22 cellular contexts compared by ENCODE assay signal in the genomic region with DNA sequence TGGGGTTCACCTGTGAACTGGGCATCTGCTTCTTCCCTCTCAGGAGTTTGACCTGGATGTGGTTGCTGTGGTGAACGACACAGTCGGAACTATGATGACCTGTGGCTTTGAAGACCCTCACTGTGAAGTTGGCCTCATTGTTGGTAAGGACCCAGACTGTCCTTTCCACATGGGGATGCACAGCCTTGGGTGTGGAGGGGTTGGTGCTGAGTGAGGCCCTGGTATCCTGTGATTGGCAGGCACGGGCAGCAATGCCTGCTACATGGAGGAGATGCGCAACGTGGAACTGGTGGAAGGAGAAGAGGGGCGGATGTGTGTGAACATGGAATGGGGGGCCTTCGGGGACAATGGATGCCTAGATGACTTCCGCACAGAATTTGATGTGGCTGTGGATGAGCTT. TPM values are rescaled to one million over a fixed set of nuclear protein-coding genes. Genes with fewer than 3 reads are reported as not detected.
A peak's percentile ranks its signal among the peaks of the same experiment; 100 is the strongest.
DNase-seq lines count a peak whose midpoint lies in the region; ATAC-seq, FAIRE-seq and TF ChIP-seq lines count a peak whose summit lies in the region.
"Had no signal": no experiment of that assay in that cellular context is flagged by ENCODE, and none has a peak within 500 bp of the region (broad histone marks: within the 10 kb centered on the region; RNA-seq: fewer than 3 reads in every experiment).

No MANE protein-coding gene starts in this region.

- no peak for FAIRE-seq in HepG2 (lab: Jason Lieb, UNC)
- FAIRE-seq: A549 had no signal

- H3K4me1 ChIP-seq in HepG2 (ENCODE audit: insufficient read depth, low read length) = no peaks in the 10 kb centered on the region
- no peaks in the 10 kb centered on the region for H3K4me1 ChIP-seq in right lobe of liver
- peaks cover 28% of the 10 kb centered on the region for H3K4me1 ChIP-seq in adipocyte (ENCODE audit: control insufficient read depth, insufficient read depth, low read length)
- peaks cover 26% of the 10 kb centered on the region for H3K4me1 ChIP-seq in osteoblast (ENCODE audit: insufficient read depth, low read length)
- no peaks in the 10 kb centered on the region for H3K4me1 ChIP-seq in gastroesophageal sphincter

- POLR2A ChIA-PET in HepG2 (lab: Yijun Ruan, JAX) = no interaction called here

- H3K36me3 ChIP-seq in HepG2 (replicated peaks in 1 of 2; ENCODE audit: control insufficient read depth in 1 of 2, insufficient read depth in 2 of 2, low read length in 2 of 2) = peaks cover 72 to 97% of the 10 kb centered on the region in 2 experiments
- H3K36me3 ChIP-seq in right lobe of liver = peaks cover 0 to 2% (median 0%) of the 10 kb centered on the region in 4 donors
- H3K36me3 ChIP-seq in adipocyte (ENCODE audit: control insufficient read depth, insufficient read depth, low read length, severe bottlenecking) = peaks cover 96% of the 10 kb centered on the region
- peaks cover 74% of the 10 kb centered on the region for H3K36me3 ChIP-seq in osteoblast (ENCODE audit: insufficient read depth, low read length)
- peaks cover 0 to 93% of the 10 kb centered on the region in 2 donors for H3K36me3 ChIP-seq in gastroesophageal sphincter

- H3K9me3 ChIP-seq in HepG2 (ENCODE audit: low read length) = no peaks in the 10 kb centered on the region
- H3K9me3 ChIP-seq in right lobe of liver = no peaks in the 10 kb centered on the region
- H3K9me3 ChIP-seq in adipocyte (ENCODE audit: control insufficient read depth, low read length) = no peaks in the 10 kb centered on the region
- H3K9me3 ChIP-seq in osteoblast (ENCODE audit: low read depth, low read length) = no peaks in the 10 kb centered on the region
- no peaks in the 10 kb centered on the region for H3K9me3 ChIP-seq in gastroesophageal sphincter
- H3K9me3 ChIP-seq: A549, BLaER1 had no signal

- intact Hi-C loops in HepG2 (cut with micrococcal nuclease; ENCODE audit: unreplicated experiment) (no loop called here), right lobe of liver (cut with DNase I) (no loop called here)

- WGBS in HepG2 (ENCODE audit: low lambda C conversion rate) = 96% methylated on average over 8 of the region's 8 CpGs
- 60% methylated on average over 7 of the region's 8 CpGs for WGBS in right lobe of liver (ENCODE audit: insufficient coverage, low coverage, low lambda C conversion rate, missing lambda C conversion rate)
- 83% methylated on average over 6 of the region's 8 CpGs; no CpG with 5 or more reads in 1 of the 2 donors for WGBS in gastroesophageal sphincter (ENCODE audit: low coverage in 1 of 2), 2 donors

- CTCF ChIA-PET in HepG2 (lab: Yijun Ruan, JAX; ENCODE audit: low intra/inter-chr PET ratio, low total read pairs) = no interaction called here

- H4K20me1 ChIP-seq in HepG2 (ENCODE audit: insufficient read depth, low read length) (no peaks in the 10 kb centered on the region), osteoblast (ENCODE audit: insufficient read depth, low read length) (no peaks in the 10 kb centered on the region)

- no peak for TF ChIP-seq EP300 in HepG2 (IDR thresholded peaks at IDR 0.05; ENCODE audit: low read depth in 2 of 2, low read length in 2 of 2)
- no peak for TF ChIP-seq EP300 in HepG2 (CRISPR knock-in tag; IDR thresholded peaks at IDR 0.05; ENCODE audit: borderline replicate concordance)
- no peak for TF ChIP-seq EP300 in gastroesophageal sphincter (IDR thresholded peaks at IDR 0.05)

- TF ChIP-seq CTCF in HepG2 (CRISPR knock-in tag; IDR thresholded peaks at IDR 0.05) (no peak), right lobe of liver (IDR thresholded peaks at IDR 0.05) (no peak), osteoblast (IDR thresholded peaks at IDR 0.05; ENCODE audit: extremely low read depth, low read depth, low read length) (no peak), gastroesophageal sphincter (IDR thresholded peaks at IDR 0.05) (no peak)

- H3K27me3 ChIP-seq in HepG2 (ENCODE audit: control insufficient read depth in 1 of 2, insufficient read depth in 2 of 2, low read length in 2 of 2) = no peaks in the 10 kb centered on the region
- no peaks in the 10 kb centered on the region for H3K27me3 ChIP-seq in right lobe of liver
- H3K27me3 ChIP-seq in adipocyte (replicated peaks; ENCODE audit: control insufficient read depth, insufficient read depth, low read length) = no peaks in the 10 kb centered on the region
- H3K27me3 ChIP-seq in osteoblast (ENCODE audit: insufficient read depth, low read length) = no peaks in the 10 kb centered on the region
- no peaks in the 10 kb centered on the region for H3K27me3 ChIP-seq in gastroesophageal sphincter
- H3K27me3 ChIP-seq: BLaER1 had no signal

- no TSS peak for BruUV-seq in HepG2 (replicated peaks; lab: Mats Ljungman, UMichigan)

- H3K27ac ChIP-seq in HepG2 (ENCODE audit: extremely low read length, insufficient read depth, low read length) (no peak overlapping the region), right lobe of liver (no peak overlapping the region), osteoblast (ENCODE audit: low read depth, low read length) (peak overlapping the region; percentile 96), gastroesophageal sphincter (no peak overlapping the region), substantia nigra (ENCODE audit: low read depth, low read length, poor library complexity, severe bottlenecking) (no peak overlapping the region)
- H3K27ac ChIP-seq: A549, BLaER1, HL-60 had no signal

- in situ Hi-C loops in HepG2 (cut with HindIII; ENCODE audit: extremely low pct_ligation_motif_present, low pct_unique_long_range_greater_than_20kb) = no loop called here

- H3K9ac ChIP-seq in HepG2 (ENCODE audit: insufficient read depth, low read depth, low read length) = no peak overlapping the region
- peak overlapping the region; percentile 51 for H3K9ac ChIP-seq in adipocyte (ENCODE audit: low read length)
- H3K9ac ChIP-seq: BLaER1 had no signal

- H3K4me3 ChIP-seq in HepG2 (replicated peaks in 1 of 3; ENCODE audit: insufficient read depth in 1 of 3, low read depth in 2 of 3, low read length in 3 of 3) (no peak overlapping the region), right lobe of liver (no peak overlapping the region), adipocyte (ENCODE audit: low read length) (no peak overlapping the region), osteoblast (ENCODE audit: insufficient read depth, low read length) (no peak overlapping the region), gastroesophageal sphincter (no peak overlapping the region)
- H3K4me3 ChIP-seq: A549, BLaER1 had no signal

- no peak overlapping the region for H2AFZ ChIP-seq in HepG2 (ENCODE audit: low read length)
- H2AFZ ChIP-seq in osteoblast (ENCODE audit: low read length) = no peak overlapping the region

- DNase-seq in HepG2 (ENCODE audit: low spot score) (no peak), right lobe of liver (no peak), adipocyte (ENCODE audit: low read depth) (no peak), osteoblast (ENCODE audit: insufficient read length, low spot score, missing footprints) (no peak), substantia nigra (lab: John Stamatoyannopoulos, UW) (no peak), anterior cingulate cortex (lab: John Stamatoyannopoulos, UW) (no peak)
- DNase-seq: CD4-positive, alpha-beta memory T cell; DMS153; GDM1; H7; Kasumi-1; MM.1S; NCI-H1092; NCI-H1436 treated with DMSO at 0.1 percent for 48 hours; NCI-H2029 treated with DMSO at 0.1 percent for 48 hours; NCI-H2171; SHP77 had no signal

- no peak for ATAC-seq in HepG2
- no peak for ATAC-seq in right lobe of liver
- no peak for ATAC-seq in gastroesophageal sphincter
- ATAC-seq: Panc1 had no signal

- no peak for TF ChIP-seq RAD21 in HepG2 (CRISPR knock-in tag; IDR thresholded peaks at IDR 0.05)

- H3K4me2 ChIP-seq in HepG2 (ENCODE audit: low read depth, low read length) = no peak overlapping the region
- no peak overlapping the region for H3K4me2 ChIP-seq in osteoblast (ENCODE audit: insufficient read depth, low read length)
- H3K4me2 ChIP-seq: A549, BLaER1 had no signal

- H3K79me2 ChIP-seq in HepG2 (ENCODE audit: insufficient read depth, low read length) = no peaks in the 10 kb centered on the region
- no peaks in the 10 kb centered on the region for H3K79me2 ChIP-seq in osteoblast (ENCODE audit: insufficient read depth, low read length)

- TF ChIP-seq POLR2A in HepG2 (IDR thresholded peaks at IDR 0.05; ENCODE audit: insufficient read depth in 1 of 2, low read depth in 2 of 2, low read length in 2 of 2) (no peak), right lobe of liver (IDR thresholded peaks at IDR 0.05) (no peak), gastroesophageal sphincter (IDR thresholded peaks at IDR 0.05) (no peak)

TF ChIP-seq in HepG2, 621 proteins besides CTCF, POLR2A, EP300 and RAD21:
- TF ChIP-seq RBM22 (optimal IDR thresholded peaks at IDR 0.05; ENCODE audit: low read length) (peak; percentile 85), ZNF274 (CRISPR knock-in tag; IDR thresholded peaks at IDR 0.05) (no peak)

RNA-seq across cellular contexts. Expression of gene HK2, which starts 52.3 kb away (rescaled TPM):
- total RNA-seq in HepG2 (2016; rRNA removed; fragmentation: Illumina TruSeq; extraction: Trizol) = 13.2 and 24.4 TPM in 2 replicates
- 1.4 and 1.6 TPM in 2 replicates for total RNA-seq in HepG2 (2016; cell fraction: cytosol; rRNA removed; fragmentation: Illumina TruSeq; extraction: Trizol; ENCODE audit: low read depth)
- total RNA-seq in HepG2 (2016; cell fraction: insoluble cytoplasmic fraction; rRNA removed; fragmentation: Illumina TruSeq; extraction: Trizol) = 13.6 and 21.9 TPM in 2 replicates
- 8.5 and 9.3 TPM in 2 replicates for total RNA-seq in HepG2 (2016; cell fraction: membrane; rRNA removed; fragmentation: Illumina TruSeq; extraction: Trizol)
- 20.3 and 20.8 TPM in 2 replicates for total RNA-seq in HepG2 (2016; cell fraction: nucleus; rRNA removed; fragmentation: Illumina TruSeq; extraction: Trizol)
- 97.0 and 101 TPM in 2 replicates for polyA plus RNA-seq in HepG2 (2011; rRNA removed)
- polyA plus RNA-seq in HepG2 (2011; cell fraction: cytosol; rRNA removed) = 69.4 and 70.4 TPM in 2 replicates
- 105 and 144 TPM in 2 replicates for polyA plus RNA-seq in HepG2 (2011; cell fraction: nucleus; rRNA removed)
- 78.0 and 124 TPM in 2 replicates for polyA plus RNA-seq in HepG2 (2012)
- 0.93 and 0.99 TPM in 2 replicates for polyA plus RNA-seq in HepG2 (2016; cell fraction: cytosol; fragmentation: Illumina TruSeq; extraction: Trizol; ENCODE audit: low read depth)
- polyA plus RNA-seq in HepG2 (2016; cell fraction: insoluble cytoplasmic fraction; fragmentation: Illumina TruSeq; extraction: Trizol; ENCODE audit: low read depth) = 23.2 and 27.3 TPM in 2 replicates
- 2.8 and 3.5 TPM in 2 replicates for polyA plus RNA-seq in HepG2 (2016; cell fraction: membrane; fragmentation: Illumina TruSeq; extraction: Trizol; ENCODE audit: low read depth)
- 30.1 and 30.3 TPM in 2 replicates for polyA plus RNA-seq in HepG2 (2016; cell fraction: nucleus; fragmentation: Illumina TruSeq; extraction: Trizol; ENCODE audit: insufficient read depth, low read depth)
- polyA minus RNA-seq in HepG2 (2011; rRNA and poly(A)+ RNA removed; ENCODE audit: low replicate concordance) = 69.1 and 358 TPM in 2 replicates
- 176 and 190 TPM in 2 replicates for polyA minus RNA-seq in HepG2 (2011; cell fraction: cytosol; rRNA and poly(A)+ RNA removed)
- 176 and 200 TPM in 2 replicates for polyA minus RNA-seq in HepG2 (2011; cell fraction: nucleus; rRNA and poly(A)+ RNA removed)
- 10 to 100 TPM in 1 of 6 experiments, 1 to 10 TPM in 1, under 1 TPM in 4; 0.48 to 23.0 (median 0.87) TPM for total RNA-seq in right lobe of liver
- 74.6 and 76.4 TPM in 2 replicates for total RNA-seq in osteoblast
- total RNA-seq in gastroesophageal sphincter = 1 to 10 TPM in 3 of 4 donors, under 1 TPM in 1; 0.82 to 6.1 (median 2.1) TPM
